ENCODE assay signal across 1 cellular context in genomic region chr17:48609754-48610281, GRCh38.
TF ChIP-seq lines count a peak whose summit lies in the region.

No MANE protein-coding gene starts in this region.

TF ChIP-seq in HEK293, 187 proteins besides CTCF, POLR2A, EP300 and RAD21 (continued from another document):
- TF ChIP-seq ZBTB10 (tag by site-specific recombination; IDR thresholded peaks at IDR 0.05) (0 out of 2 replicates have a peak, but pooled peaks have one; percentile 27), ZSCAN18 (tag by site-specific recombination; IDR thresholded peaks at IDR 0.05) (no peak), FEZF1 (tag by site-specific recombination; IDR thresholded peaks at IDR 0.05) (peak; percentile 10; the same call in 1 of the 2 replicates), SALL2 (tag by site-specific recombination; IDR thresholded peaks at IDR 0.05; ENCODE audit: borderline replicate concordance) (no peak), ZNF354C (tag by site-specific recombination; IDR thresholded peaks at IDR 0.05; ENCODE audit: borderline replicate concordance, low read depth) (no peak), SP2 (tag by site-specific recombination; IDR thresholded peaks at IDR 0.05) (peak; percentile 36), ZNF398 (tag by site-specific recombination; IDR thresholded peaks at IDR 0.05) (peak; percentile 47), ZNF157 (tag by site-specific recombination; IDR thresholded peaks at IDR 0.05) (no peak), ZBTB11 (tag by site-specific recombination; conservative IDR thresholded peaks at IDR 0.05; ENCODE audit: low read depth) (no peak)
